ENCODE assay signal across 10 cellular contexts in genomic region chr22:35587447-35587870, GRCh38. TPM values are rescaled to one million over a fixed set of nuclear protein-coding genes. Genes with fewer than 3 reads are reported as not detected.
A peak's percentile ranks its signal among the peaks of the same experiment; 100 is the strongest.
DNase-seq lines count a peak whose midpoint lies in the region; ATAC-seq and TF ChIP-seq lines count a peak whose summit lies in the region.
"Had no signal": no experiment of that assay in that cellular context is flagged by ENCODE, and none has a peak within 500 bp of the region (broad histone marks: within the 10 kb centered on the region; RNA-seq: fewer than 3 reads in every experiment).

No MANE protein-coding gene starts in this region.

- 54 to 70% methylated on average over 3 to 6 of the region's 6 CpGs for WGBS in body of pancreas, 2 donors
- WGBS in testis, 2 donors, result 67 to 69% methylated on average over 2 to 6 of the region's 6 CpGs

- TF ChIP-seq EP300 in Ishikawa (IDR thresholded peaks at IDR 0.05; ENCODE audit: borderline replicate concordance), result peak; percentile 93

- H3K27me3 ChIP-seq in body of pancreas (no peaks in the 10 kb centered on the region), left lung (no peaks in the 10 kb centered on the region), testis (no peaks in the 10 kb centered on the region), MG63 (no peaks in the 10 kb centered on the region)

- no peak for TF ChIP-seq POLR2A in body of pancreas (IDR thresholded peaks at IDR 0.05)
- no peak for TF ChIP-seq POLR2A in testis (IDR thresholded peaks at IDR 0.05)

- H3K27ac ChIP-seq in body of pancreas (peak overlapping the region in 1 of 4 donors; percentile 24), left lung (no peak overlapping the region), testis (no peak overlapping the region)

- DNase-seq in body of pancreas, result peak; percentile 59 to 79 (median 72)
- peak; percentile 74 to 85 for DNase-seq in left lung
- peak; percentile 41 for DNase-seq in testis
- DNase-seq in DMS 273 treated with DMSO at 0.1 percent for 48 hours (lab: John Stamatoyannopoulos, UW), result no peak
- no peak for DNase-seq in MG63
- DNase-seq: activated naive CD4-positive, alpha-beta T cell treated with anti-CD3 and anti-CD28 coated beads, Interleukin-2, amount 50 U/mL, for 16 hours; COR-L47 had no signal

- TF ChIP-seq RAD21 in Ishikawa (IDR thresholded peaks at IDR 0.05; ENCODE audit: low read depth), result peak; percentile 42

- no peak overlapping the region for H3K4me3 ChIP-seq in body of pancreas
- H3K4me3 ChIP-seq in left lung, result no peak overlapping the region
- H3K4me3 ChIP-seq in testis, result no peak overlapping the region
- no peak overlapping the region for H3K4me3 ChIP-seq in MG63

- ATAC-seq in body of pancreas (peak; percentile 61), left lung (peak; percentile 65), GM21447 (IDR thresholded peaks at IDR 0.05; ENCODE audit: unreplicated experiment) (no peak)

- H3K36me3 ChIP-seq in body of pancreas (replicated peaks in 1 of 2; ENCODE audit: insufficient read depth in 1 of 2, low read depth in 2 of 2) (no peaks in the 10 kb centered on the region), left lung (no peaks in the 10 kb centered on the region), testis (ENCODE audit: low read depth, missing control alignments) (no peaks in the 10 kb centered on the region), MG63 (no peaks in the 10 kb centered on the region)

- intact Hi-C loops in body of pancreas (cut with DNase I), result no loop called here
- intact Hi-C loops in left lung (cut with DNase I), result loop anchor here in 1 of 2 donors (5.0 kb wide), 1 partner anchor 155 kb away; no protein-coding TSS in a partner anchor
- intact Hi-C loops in testis (cut with DNase I; ENCODE audit: low total_unique reads), result loop anchor here (10.0 kb wide), 2 partner anchors 163 to 233 kb away; no protein-coding TSS in a partner anchor

- peak in 2 of 7 experiments; percentile 12 to 16 for TF ChIP-seq CTCF in body of pancreas (IDR thresholded peaks at IDR 0.05)
- TF ChIP-seq CTCF in left lung (IDR thresholded peaks at IDR 0.05), result no peak
- no peak for TF ChIP-seq CTCF in testis (IDR thresholded peaks at IDR 0.05)

- H3K9me3 ChIP-seq in body of pancreas (no peaks in the 10 kb centered on the region), left lung (no peaks in the 10 kb centered on the region), testis (no peaks in the 10 kb centered on the region), MG63 (no peaks in the 10 kb centered on the region)

- H3K4me1 ChIP-seq in body of pancreas (peaks cover 4% of the 10 kb centered on the region), left lung (peaks cover 0 to 24% of the 10 kb centered on the region in 2 donors), testis (peaks cover 8% of the 10 kb centered on the region)

TF ChIP-seq in Ishikawa, 13 proteins besides CTCF, POLR2A, EP300 and RAD21:
- TF ChIP-seq TCF12 (IDR thresholded peaks at IDR 0.05; ENCODE audit: low read depth), result peak; percentile 95
- TF ChIP-seq YY1 (IDR thresholded peaks at IDR 0.05; ENCODE audit: low read depth), result 0 out of 2 replicates have a peak, but pooled peaks have one; percentile 46
- no peak for TF ChIP-seq CREB1 (IDR thresholded peaks at IDR 0.05; ENCODE audit: low read depth)
- no peak for TF ChIP-seq CEBPB (IDR thresholded peaks at IDR 0.05)
- TF ChIP-seq TAF1 (IDR thresholded peaks at IDR 0.05; ENCODE audit: low read depth), result no peak
- peak; percentile 88 for TF ChIP-seq MAX (IDR thresholded peaks at IDR 0.05)
- no peak for TF ChIP-seq REST (IDR thresholded peaks at IDR 0.05; ENCODE audit: low read depth)
- TF ChIP-seq NFIC (IDR thresholded peaks at IDR 0.05), result peak; percentile 98
- peak; percentile 44; the same call in 1 of the 2 replicates for TF ChIP-seq USF1 (IDR thresholded peaks at IDR 0.05)
- TF ChIP-seq FOXM1 (IDR thresholded peaks at IDR 0.05; ENCODE audit: borderline replicate concordance, low read depth), result peak; percentile 78
- no peak for TF ChIP-seq EGR1 (IDR thresholded peaks at IDR 0.05)
- TF ChIP-seq ZBTB7A (IDR thresholded peaks at IDR 0.05; ENCODE audit: low read depth), result peak; percentile 71; the same call in 1 of the 2 replicates
- TF ChIP-seq TEAD4 (IDR thresholded peaks at IDR 0.05), result peak; percentile 97

RNA-seq across cellular contexts. Expression of gene MB, which starts 29.7 kb away (rescaled TPM):
- total RNA-seq in body of pancreas (1 to 10 TPM in 1 of 2 donors, not detected in 1; 1.3 TPM), left lung (1 to 10 TPM; 2.4 to 3.3 TPM), testis (1 to 10 TPM in 1 of 2 donors, under 1 TPM in 1; 0.93 to 2.2 TPM)
- 62.6 TPM for polyA plus RNA-seq in testis (ENCODE audit: insufficient read depth, low read depth, low replicate concordance)
- total RNA-seq in MG63 (2014; rRNA removed; shearing (Covaris generic); ENCODE audit: low replicate concordance), result 2.3 and 6.3 TPM in 2 replicates
- total RNA-seq: temporal lobe had no signal

RNA-seq across cellular contexts. Expression of gene RASD2, which starts 46.8 kb away (rescaled TPM):
- 1 to 10 TPM in 1 of 2 donors, under 1 TPM in 1; 0.26 to 3.6 TPM for total RNA-seq in body of pancreas
- 1 to 10 TPM; 1.2 to 1.3 TPM for total RNA-seq in left lung
- 1 to 10 TPM; 1.2 to 1.7 TPM for total RNA-seq in testis
- 1.7 TPM for polyA plus RNA-seq in testis (ENCODE audit: insufficient read depth, low read depth, low replicate concordance)
- 0.56 TPM in 1 of 2 replicates, not detected in the other for total RNA-seq in MG63 (2014; rRNA removed; shearing (Covaris generic); ENCODE audit: low replicate concordance)

Comparison
In these comparisons a context has a peak if more than half of its experiments do, and no peak if none do; other contexts are left out.
1. DNase-seq: peak in body of pancreas (4 of 4), left lung (2 of 2) and testis (single experiment); none in DMS 273 treated with DMSO at 0.1 percent for 48 hours (single experiment) and MG63 (single experiment).